Comparison of ENCODE assay signal across 11 cellular contexts in the genomic region with DNA sequence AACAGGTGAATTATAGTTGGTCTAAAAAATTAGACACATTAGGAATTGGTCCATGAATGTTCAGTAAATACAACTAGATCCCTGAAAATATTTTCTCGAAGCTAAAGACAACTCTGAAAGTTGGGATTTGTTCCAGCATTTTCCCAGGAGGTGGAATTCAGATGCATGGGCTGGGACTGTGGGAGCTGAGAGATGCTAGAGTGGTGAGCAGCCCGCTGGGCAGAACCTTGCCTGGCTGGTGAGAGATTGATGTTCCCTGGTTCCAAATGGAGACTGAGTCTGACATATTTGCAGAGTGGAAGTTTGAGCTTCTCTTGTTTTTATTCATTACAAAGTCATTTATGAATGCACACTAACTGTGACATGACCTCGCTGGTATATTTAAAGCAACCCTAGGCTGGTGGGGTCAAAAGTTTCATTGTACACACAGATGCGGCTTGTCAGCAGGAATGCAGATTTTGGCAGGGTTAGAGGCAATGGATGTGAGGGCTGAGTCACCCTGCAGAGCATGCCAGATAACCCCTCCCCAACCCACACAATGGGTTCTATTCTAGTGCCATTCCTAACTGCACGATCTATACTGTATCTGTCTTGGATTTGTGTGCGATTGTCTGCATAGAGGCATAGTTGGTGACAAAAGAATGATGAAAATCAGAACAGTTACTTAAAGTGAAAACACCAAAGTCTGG. TPM values are rescaled to one million over a fixed set of nuclear protein-coding genes. Genes with fewer than 3 reads are reported as not detected.
DNase-seq lines count a peak whose midpoint lies in the region; ATAC-seq, FAIRE-seq and TF ChIP-seq lines count a peak whose summit lies in the region.
"Had no signal": no experiment of that assay in that cellular context is flagged by ENCODE, and none has a peak within 500 bp of the region (broad histone marks: within the 10 kb centered on the region; RNA-seq: fewer than 3 reads in every experiment).

No MANE protein-coding gene starts in this region.

- no peak for ATAC-seq in HG03175 (IDR thresholded peaks at IDR 0.05; ENCODE audit: unreplicated experiment)

- no peak for TF ChIP-seq CTCF in left ventricle myocardium inferior (IDR thresholded peaks at IDR 0.05; ENCODE audit: borderline replicate concordance)

- peaks cover 35% of the 10 kb centered on the region for H3K4me1 ChIP-seq in left ventricle myocardium inferior

- no peaks in the 10 kb centered on the region for H3K9me3 ChIP-seq in left ventricle myocardium inferior (replicated peaks)
- H3K9me3 ChIP-seq: neutrophil had no signal

- H3K4me3 ChIP-seq in left ventricle myocardium inferior, result no peak overlapping the region

- no peak overlapping the region for H3K4me3 Mint-ChIP-seq in activated T-helper 1 cell treated with anti-CD3 and anti-CD28 coated beads, Interleukin-12 subunit alpha, Interleukin-12 subunit beta, Interleukin-2, Interleukin-4 antibody, amounts not matched to agents 30 ng/mL and 10 ng/mL and 1 ng/mL, durations not matched to agents 14 hours and 24 hours and 36 hours

- no peaks in the 10 kb centered on the region for H3K9me3 Mint-ChIP-seq in activated T-helper 1 cell treated with anti-CD3 and anti-CD28 coated beads, Interleukin-12 subunit alpha, Interleukin-12 subunit beta, Interleukin-2, Interleukin-4 antibody, amounts not matched to agents 30 ng/mL and 10 ng/mL and 1 ng/mL, durations not matched to agents 14 hours and 24 hours and 36 hours

- no peaks in the 10 kb centered on the region for H3K36me3 Mint-ChIP-seq in activated T-helper 1 cell treated with anti-CD3 and anti-CD28 coated beads, Interleukin-12 subunit alpha, Interleukin-12 subunit beta, Interleukin-2, Interleukin-4 antibody, amounts not matched to agents 30 ng/mL and 10 ng/mL and 1 ng/mL, durations not matched to agents 14 hours and 24 hours and 36 hours (ENCODE audit: low read depth)

- intact Hi-C loops in left ventricle myocardium inferior (cut with micrococcal nuclease), result no loop called here
- intact Hi-C loops in activated T-helper 1 cell treated with anti-CD3 and anti-CD28 coated beads, Interleukin-12 subunit alpha, Interleukin-12 subunit beta, Interleukin-2, Interleukin-4 antibody, amounts not matched to agents 30 ng/mL and 10 ng/mL and 1 ng/mL, durations not matched to agents 14 hours and 24 hours and 36 hours (cut with micrococcal nuclease), result no loop called here

- DNase-seq in NCI-H2029 treated with DMSO at 0.1 percent for 48 hours (lab: John Stamatoyannopoulos, UW) (peak; percentile 17), NCI-H2029 (lab: John Stamatoyannopoulos, UW) (no peak), astrocyte of the hippocampus (ENCODE audit: low read depth, low spot score) (peak; percentile 91), left ventricle myocardium inferior (no peak), urothelium cell line (ENCODE audit: low spot score) (peak; percentile 90), NCI-H82 (lab: John Stamatoyannopoulos, UW) (no peak)
- DNase-seq in activated T-helper 1 cell treated with anti-CD3 and anti-CD28 coated beads, Interleukin-12 subunit alpha, Interleukin-12 subunit beta, Interleukin-2, Interleukin-4 antibody, amounts not matched to agents 30 ng/mL and 10 ng/mL and 1 ng/mL, durations not matched to agents 14 hours and 24 hours and 36 hours (ENCODE audit: low spot score), result no peak
- DNase-seq: 8988T, Karpas-422 had no signal

- H3K4me1 Mint-ChIP-seq in activated T-helper 1 cell treated with anti-CD3 and anti-CD28 coated beads, Interleukin-12 subunit alpha, Interleukin-12 subunit beta, Interleukin-2, Interleukin-4 antibody, amounts not matched to agents 30 ng/mL and 10 ng/mL and 1 ng/mL, durations not matched to agents 14 hours and 24 hours and 36 hours (ENCODE audit: low read depth), result no peaks in the 10 kb centered on the region

- no peak overlapping the region for H3K27ac Mint-ChIP-seq in activated T-helper 1 cell treated with anti-CD3 and anti-CD28 coated beads, Interleukin-12 subunit alpha, Interleukin-12 subunit beta, Interleukin-2, Interleukin-4 antibody, amounts not matched to agents 30 ng/mL and 10 ng/mL and 1 ng/mL, durations not matched to agents 14 hours and 24 hours and 36 hours

- no peaks in the 10 kb centered on the region for H3K36me3 ChIP-seq in left ventricle myocardium inferior
- H3K36me3 ChIP-seq: neutrophil had no signal

- H3K27me3 ChIP-seq in left ventricle myocardium inferior (ENCODE audit: low read depth), result no peaks in the 10 kb centered on the region
- H3K27me3 ChIP-seq: neutrophil had no signal

- FAIRE-seq in urothelium cell line (lab: Jason Lieb, UNC), result peak; percentile 98

- peaks cover 2% of the 10 kb centered on the region for H3K27me3 Mint-ChIP-seq in activated T-helper 1 cell treated with anti-CD3 and anti-CD28 coated beads, Interleukin-12 subunit alpha, Interleukin-12 subunit beta, Interleukin-2, Interleukin-4 antibody, amounts not matched to agents 30 ng/mL and 10 ng/mL and 1 ng/mL, durations not matched to agents 14 hours and 24 hours and 36 hours (ENCODE audit: insufficient read depth)

- H3K27ac ChIP-seq in left ventricle myocardium inferior (replicated peaks), result peak overlapping the region; percentile 20
- H3K27ac ChIP-seq: neutrophil had no signal

RNA-seq across cellular contexts. Expression of a gene that starts 23.5 kb away (rescaled TPM):
- 3.6 TPM for total RNA-seq in left ventricle myocardium inferior
- total RNA-seq in activated T-helper 1 cell treated with anti-CD3 and anti-CD28 coated beads, Interleukin-12 subunit alpha, Interleukin-12 subunit beta, Interleukin-2, Interleukin-4 antibody, amounts not matched to agents 30 ng/mL and 10 ng/mL and 1 ng/mL, durations not matched to agents 14 hours and 24 hours and 36 hours, result not detected in 2 replicates

Comparison
In these comparisons a context has a peak if more than half of its experiments do, and no peak if none do; other contexts are left out.
1. DNase-seq: peak in NCI-H2029 treated with DMSO at 0.1 percent for 48 hours (single experiment), astrocyte of the hippocampus (single experiment) and urothelium cell line (single experiment); none in NCI-H2029 (single experiment), left ventricle myocardium inferior (single experiment), activated T-helper 1 cell treated with anti-CD3 and anti-CD28 coated beads, Interleukin-12 subunit alpha, Interleukin-12 subunit beta, Interleukin-2, Interleukin-4 antibody, amounts not matched to agents 30 ng/mL and 10 ng/mL and 1 ng/mL, durations not matched to agents 14 hours and 24 hours and 36 hours (single experiment) and NCI-H82 (single experiment).